In the genomic region with DNA sequence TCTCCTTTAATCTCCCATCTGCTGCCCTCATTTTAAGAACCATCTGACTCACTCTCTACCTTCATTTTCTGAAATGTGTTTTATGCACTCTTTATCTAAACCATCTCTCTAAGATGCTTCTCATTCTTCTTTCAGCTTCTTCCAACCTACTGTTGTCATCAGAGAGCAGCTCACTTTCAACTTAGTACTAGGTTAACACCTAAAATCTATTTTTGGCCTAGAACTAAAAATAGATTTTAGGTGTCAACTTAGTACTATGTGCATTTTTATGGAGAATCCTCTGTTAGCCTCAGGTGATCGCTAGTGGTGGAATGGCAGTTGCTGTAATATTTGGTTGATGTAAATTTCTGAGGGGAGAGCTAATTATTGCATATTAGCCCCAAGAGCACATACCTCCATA, we compare ENCODE assay signal across 21 cellular contexts.
DNase-seq lines count a peak whose midpoint lies in the region; ATAC-seq and TF ChIP-seq lines count a peak whose summit lies in the region.
"Had no signal": no experiment of that assay in that cellular context is flagged by ENCODE, and none has a peak within 500 bp of the region (broad histone marks: within the 10 kb centered on the region; RNA-seq: fewer than 3 reads in every experiment).

No MANE protein-coding gene starts in this region.

- no peaks in the 10 kb centered on the region for H3K4me1 ChIP-seq in mammary epithelial cell (ENCODE audit: insufficient read depth, low read length)
- H3K4me1 ChIP-seq: BE2C, Caco-2, HAP-1 had no signal

- H3K4me2 ChIP-seq in mammary epithelial cell (ENCODE audit: insufficient read depth, low read depth, low read length): no peak overlapping the region

- H3K27ac ChIP-seq in mammary epithelial cell (ENCODE audit: insufficient read depth, low read depth, low read length) (no peak overlapping the region), WERI-Rb-1 (peak overlapping the region; percentile 37), coronary artery (no peak overlapping the region)
- H3K27ac ChIP-seq: GM23248 had no signal

- dilution Hi-C loops in mammary epithelial cell (cut with HindIII; ENCODE audit: low sequenced_read_pairs): no loop called here

- DNase-seq in MCF 10A (ENCODE audit: unreplicated experiment) (no peak), mammary epithelial cell (no peak), NCI-H524 (lab: John Stamatoyannopoulos, UW) (peak; percentile 47 to 79), WERI-Rb-1 (no peak), coronary artery (ENCODE audit: low spot score) (no peak)
- DNase-seq: ACHN; BE2C; C1 segment of cervical spinal cord; Caco-2; CD4-positive, CD25-positive, alpha-beta regulatory T cell; CD8-positive, alpha-beta memory T cell; DMS53; DND-41; EL; GM23248; KBM-7 had no signal

- WGBS in mammary epithelial cell (ENCODE audit: low coverage, missing lambda C conversion rate): 83% methylated on average over 1 of the region's 1 CpG

- no peaks in the 10 kb centered on the region for H3K9me3 Mint-ChIP-seq in MCF 10A (ENCODE audit: unreplicated experiment)

- H2AFZ ChIP-seq in mammary epithelial cell (ENCODE audit: low read depth, low read length): no peak overlapping the region
- H2AFZ ChIP-seq: GM23248 had no signal

- no peaks in the 10 kb centered on the region for H4K20me1 ChIP-seq in mammary epithelial cell (ENCODE audit: insufficient read depth, low read length)

- H3K36me3 ChIP-seq in mammary epithelial cell (ENCODE audit: insufficient read depth, low read length) (no peaks in the 10 kb centered on the region), WERI-Rb-1 (no peaks in the 10 kb centered on the region)
- H3K36me3 ChIP-seq: BE2C, HAP-1 had no signal

- POLR2A ChIA-PET in MCF 10A (lab: Yijun Ruan, JAX): interaction anchor here (0.7 to 1.3 kb wide), 2 partner anchors 16 to 41 kb away, joined by 3 to 4 read pairs; no protein-coding TSS in a partner anchor

- no peaks in the 10 kb centered on the region for H3K79me2 ChIP-seq in mammary epithelial cell (ENCODE audit: insufficient read depth, low read length)

- no peak overlapping the region for H3K4me3 Mint-ChIP-seq in MCF 10A (ENCODE audit: unreplicated experiment)
- H3K4me3 Mint-ChIP-seq: CD4-positive, CD25-positive, alpha-beta regulatory T cell; CD8-positive, alpha-beta memory T cell; IgD-negative memory B cell had no signal

- no peak overlapping the region for H3K9ac ChIP-seq in mammary epithelial cell (ENCODE audit: insufficient read depth, low read length)
- H3K9ac ChIP-seq: GM23248 had no signal

- no TSS peak for BruUV-seq in MCF 10A (replicated peaks; lab: Mats Ljungman, UMichigan)
- BruUV-seq in mammary epithelial cell (replicated peaks; lab: Mats Ljungman, UMichigan): no TSS peak

- H3K4me3 ChIP-seq in mammary epithelial cell (replicated peaks in 1 of 3; ENCODE audit: insufficient read depth in 1 of 3, low read depth in 2 of 3, low read length in 3 of 3): no peak overlapping the region
- no peak overlapping the region for H3K4me3 ChIP-seq in WERI-Rb-1 (ENCODE audit: low read depth, low read length)
- no peak overlapping the region for H3K4me3 ChIP-seq in coronary artery
- H3K4me3 ChIP-seq: GM23248, HAP-1 had no signal

- H3K27me3 ChIP-seq in mammary epithelial cell (ENCODE audit: insufficient read depth, low read length) (no peaks in the 10 kb centered on the region), WERI-Rb-1 (ENCODE audit: insufficient read depth, low read depth, severe bottlenecking) (no peaks in the 10 kb centered on the region)
- H3K27me3 ChIP-seq: BE2C had no signal

- H3K27ac Mint-ChIP-seq in MCF 10A (ENCODE audit: low read depth, unreplicated experiment): peak overlapping the region; percentile 46
- H3K27ac Mint-ChIP-seq: CD4-positive, CD25-positive, alpha-beta regulatory T cell; CD8-positive, alpha-beta memory T cell; IgD-negative memory B cell had no signal

- no peak for ATAC-seq in GM18502 (IDR thresholded peaks at IDR 0.05; ENCODE audit: poor library complexity, unreplicated experiment)
- no peak for ATAC-seq in GM19351 (IDR thresholded peaks at IDR 0.05; ENCODE audit: unreplicated experiment)
- ATAC-seq: HepG2 had no signal

- no peaks in the 10 kb centered on the region for H3K36me3 Mint-ChIP-seq in MCF 10A (ENCODE audit: insufficient read depth, unreplicated experiment)
- H3K36me3 Mint-ChIP-seq: CD4-positive, CD25-positive, alpha-beta regulatory T cell; CD8-positive, alpha-beta memory T cell; IgD-negative memory B cell had no signal

- intact Hi-C loops in MCF 10A (cut with micrococcal nuclease) (no loop called here), mammary epithelial cell (cut with micrococcal nuclease) (no loop called here)

- H3K9me3 ChIP-seq in mammary epithelial cell (replicated peaks; ENCODE audit: insufficient read depth, low read length) (no peaks in the 10 kb centered on the region), WERI-Rb-1 (ENCODE audit: severe bottlenecking) (peaks cover 22% of the 10 kb centered on the region)
- H3K9me3 ChIP-seq: BE2C, Caco-2, HAP-1 had no signal

- H3K27me3 Mint-ChIP-seq in MCF 10A (ENCODE audit: insufficient read depth, unreplicated experiment): no peaks in the 10 kb centered on the region
- H3K27me3 Mint-ChIP-seq: CD4-positive, CD25-positive, alpha-beta regulatory T cell; IgD-negative memory B cell had no signal

- in situ Hi-C loops in mammary epithelial cell (cut with MboI; ENCODE audit: low sequenced_read_pairs in 2 of 2): no loop called here

- TF ChIP-seq CTCF in MCF 10A (IDR thresholded peaks at IDR 0.05; ENCODE audit: unreplicated experiment) (no peak), mammary epithelial cell (conservative IDR thresholded peaks at IDR 0.05 in 1 of 2, IDR thresholded peaks at IDR 0.05 in 1 of 2; ENCODE audit: extremely low read depth in 1 of 2, insufficient read depth in 1 of 2, low read depth in 1 of 2, low read length in 2 of 2) (no peak), WERI-Rb-1 (IDR thresholded peaks at IDR 0.05; ENCODE audit: low read depth, low read length) (no peak), coronary artery (IDR thresholded peaks at IDR 0.05) (no peak)

- peaks cover 11% of the 10 kb centered on the region for H3K4me1 Mint-ChIP-seq in MCF 10A (ENCODE audit: insufficient read depth, unreplicated experiment)
- H3K4me1 Mint-ChIP-seq: CD4-positive, CD25-positive, alpha-beta regulatory T cell; CD8-positive, alpha-beta memory T cell; IgD-negative memory B cell had no signal

- CTCF ChIA-PET in MCF 10A (lab: Yijun Ruan, JAX) (interaction anchor here (0.6 to 1.0 kb wide), 3 partner anchors 38 to 837 kb away, joined by 3 to 4 read pairs (median 3); no protein-coding TSS in a partner anchor), mammary epithelial cell (lab: Charles Lee; ENCODE audit: low non-redundant PET) (no interaction called here)

Comparison
In these comparisons a context has a peak if more than half of its experiments do, and no peak if none do; other contexts are left out.
1. DNase-seq: peak in NCI-H524 (2 of 2); none in MCF 10A (single experiment), mammary epithelial cell (single experiment), WERI-Rb-1 (single experiment) and coronary artery (single experiment).